Comparison of ENCODE assay signal across 15 cellular contexts in the genomic region with DNA sequence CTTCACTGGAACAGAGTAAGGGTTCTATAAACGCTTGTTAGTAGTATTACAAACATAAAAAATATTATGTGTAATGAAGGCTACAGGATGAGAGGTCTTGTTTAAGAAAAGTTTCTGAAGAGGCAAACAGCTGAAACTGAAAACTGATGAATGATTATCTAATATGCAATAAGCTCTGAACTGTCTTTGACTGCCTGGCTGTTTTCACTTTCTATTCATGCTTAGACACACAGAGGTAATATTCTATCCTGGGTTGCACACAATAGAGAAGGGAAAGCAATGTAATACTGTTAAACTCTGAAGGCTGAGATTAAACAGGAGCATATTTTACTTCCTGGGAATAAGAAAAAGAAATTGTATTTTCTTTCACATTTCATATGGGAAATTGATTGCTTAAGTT.
A peak's percentile ranks its signal among the peaks of the same experiment; 100 is the strongest.
DNase-seq lines count a peak whose midpoint lies in the region; ATAC-seq, FAIRE-seq and TF ChIP-seq lines count a peak whose summit lies in the region.
"Had no signal": no experiment of that assay in that cellular context is flagged by ENCODE, and none has a peak within 500 bp of the region (broad histone marks: within the 10 kb centered on the region; RNA-seq: fewer than 3 reads in every experiment).

No MANE protein-coding gene starts in this region.

- peak in 1 of 2 experiments; percentile 19; a peak in 1 of 4 replicates for TF ChIP-seq EP300 in GM12878 (IDR thresholded peaks at IDR 0.05; ENCODE audit: borderline replicate concordance in 1 of 2, control insufficient read depth in 1 of 2, low read depth in 2 of 2, low read length in 2 of 2)

- in situ Hi-C loops in GM12878 (cut with MboI) = no loop called here

- 0% methylated on average over 1 of the region's 1 CpG for WGBS in GM12878 (ENCODE audit: insufficient coverage, insufficient replicate concordance, low lambda C conversion rate, missing lambda C conversion rate)

- H3K4me3 ChIP-seq in GM12878 = no peak overlapping the region
- H3K4me3 ChIP-seq: uterus had no signal

- DNase-seq in GM12878 (ENCODE audit: low read depth, low spot score) (peak; percentile 43), SIG-M5 (lab: John Stamatoyannopoulos, UW) (no peak), ureter (ENCODE audit: low spot score) (no peak), UCSD-AML1 (lab: John Stamatoyannopoulos, UW; ENCODE audit: unreplicated experiment) (no peak)
- no peak for DNase-seq in activated CD4-positive, alpha-beta T cell treated with anti-CD3 and anti-CD28 coated beads, Interleukin-2, amount 50 U/mL, for 4 hours
- DNase-seq: activated CD4-positive, alpha-beta T cell treated with anti-CD3 and anti-CD28 coated beads, Interleukin-2, amount 10 ng/mL, durations not matched to agents 7 days and 5 days; activated gamma-delta T cell treated with Interleukin-2 at 50 U/mL for 16 hours; CD8-positive, alpha-beta T cell; islet precursor cell; naive thymus-derived CD8-positive, alpha-beta T cell; uterus had no signal

- SMC1A ChIA-PET in GM12878 (lab: Charles Lee; ENCODE audit: uncharacterized antibody, unreplicated experiment) = interaction anchor here (1.0 to 1.9 kb wide), 6 partner anchors 17 to 106 kb away, joined by 3 to 7 read pairs (median 4); no protein-coding TSS in a partner anchor

- no peak for TF ChIP-seq RAD21 in GM12878 (IDR thresholded peaks at IDR 0.05; ENCODE audit: insufficient read depth, low read depth, low read length)

- H3K4me1 ChIP-seq in GM12878 (ENCODE audit: control insufficient read depth, insufficient read depth, low read length) = peaks cover 23% of the 10 kb centered on the region
- H3K4me1 ChIP-seq: uterus had no signal

- no peak overlapping the region for H3K9ac ChIP-seq in GM12878 (ENCODE audit: control insufficient read depth, insufficient read depth, low read length)

- RAD21 ChIA-PET in GM12878 (lab: Charles Lee; ENCODE audit: unreplicated experiment) = interaction anchor here (1.5 kb wide), 1 partner anchor 336 kb away, joined by 3 read pairs; no protein-coding TSS in a partner anchor

- peak overlapping the region; percentile 56 for H3K4me2 ChIP-seq in GM12878 (ENCODE audit: control insufficient read depth, insufficient read depth)

- H4K20me1 ChIP-seq in GM12878 (ENCODE audit: control insufficient read depth, insufficient read depth) = no peaks in the 10 kb centered on the region

- POLR2A ChIA-PET in GM12878 (lab: Charles Lee) = no interaction called here

- no peaks in the 10 kb centered on the region for H3K36me3 ChIP-seq in GM12878 (ENCODE audit: control insufficient read depth in 2 of 2, insufficient read depth in 2 of 2, low read length in 1 of 2)
- H3K36me3 ChIP-seq: uterus had no signal

- BruUV-seq in GM12878 (replicated peaks; lab: Mats Ljungman, UMichigan) = no TSS peak

- 0 out of 2 replicates have a peak overlapping the region, but pooled peaks have one; percentile 20 for H3K27ac ChIP-seq in GM12878 (ENCODE audit: control insufficient read depth, insufficient read depth)
- H3K27ac ChIP-seq: HL-60, uterus had no signal

- H3K9me3 ChIP-seq in GM12878 (replicated peaks; ENCODE audit: control insufficient read depth, insufficient read depth, low read length) = no peaks in the 10 kb centered on the region; the same call in 2 of the 3 replicates
- H3K9me3 ChIP-seq: uterus had no signal

- no peak for TF ChIP-seq POLR2A in GM12878 (IDR thresholded peaks at IDR 0.05; ENCODE audit: low read depth, low read length)

- peak; percentile 84 for FAIRE-seq in GM12878 (lab: Jason Lieb, UNC)

- peak overlapping the region; percentile 52 for H2AFZ ChIP-seq in GM12878 (ENCODE audit: control insufficient read depth, low read depth, low read length)

- H3K79me2 ChIP-seq in GM12878 (ENCODE audit: control insufficient read depth, insufficient read depth, low read length) = no peaks in the 10 kb centered on the region

- CTCF ChIA-PET in GM12878 (lab: Yijun Ruan, JAX) = interaction anchor here (1.0 kb wide), 1 partner anchor 63 kb away, joined by 3 read pairs; no protein-coding TSS in a partner anchor

- no peak for TF ChIP-seq CTCF in GM12878 (IDR thresholded peaks at IDR 0.05 in 2 of 3, conservative IDR thresholded peaks at IDR 0.05 in 1 of 3; ENCODE audit: control insufficient read depth in 2 of 3, extremely low read depth in 1 of 3, insufficient read depth in 1 of 3, low read depth in 3 of 3, low read length in 3 of 3)

- H3K27me3 ChIP-seq in GM12878 (replicated peaks in 1 of 2; ENCODE audit: control insufficient read depth in 2 of 2, insufficient read depth in 2 of 2, low read length in 1 of 2) = no peaks in the 10 kb centered on the region
- H3K27me3 ChIP-seq: uterus had no signal

- intact Hi-C loops in GM12878 (cut with micrococcal nuclease; ENCODE audit: unreplicated experiment) = no loop called here

- ATAC-seq in GM18907 (IDR thresholded peaks at IDR 0.05; ENCODE audit: unreplicated experiment) (peak; percentile 96), GM21576 (IDR thresholded peaks at IDR 0.05; ENCODE audit: unreplicated experiment) (peak; percentile 89), HG03066 (IDR thresholded peaks at IDR 0.05; ENCODE audit: low read depth, unreplicated experiment) (peak; percentile 89), GM12878 (peak; percentile 94)
- ATAC-seq: CD8-positive, alpha-beta T cell; naive thymus-derived CD8-positive, alpha-beta T cell had no signal

TF ChIP-seq in GM12878, 131 proteins besides CTCF, POLR2A, EP300 and RAD21:
- TF ChIP-seq ATF7 (IDR thresholded peaks at IDR 0.05; ENCODE audit: low read depth) (peak; percentile 49; the same call in 1 of the 2 replicates), POU2F2 (IDR thresholded peaks at IDR 0.05; ENCODE audit: borderline replicate concordance, low read depth, low read length) (0 out of 3 replicates have a peak, but pooled peaks have one; percentile 12), RELB (IDR thresholded peaks at IDR 0.05; ENCODE audit: low read depth) (0 out of 2 replicates have a peak, but pooled peaks have one; percentile 15), NFIC (IDR thresholded peaks at IDR 0.05; ENCODE audit: low read depth, low read length) (peak; percentile 46; the same call in 1 of the 2 replicates), CHD4 (IDR thresholded peaks at IDR 0.05) (no peak), SKIL (IDR thresholded peaks at IDR 0.05; ENCODE audit: low read depth, poor library complexity, severe bottlenecking) (peak; percentile 20), KLF5 (IDR thresholded peaks at IDR 0.05; ENCODE audit: partially characterized antibody) (no peak), MLLT1 (IDR thresholded peaks at IDR 0.05) (0 out of 2 replicates have a peak, but pooled peaks have one; percentile 20), TAF1 (IDR thresholded peaks at IDR 0.05; ENCODE audit: borderline replicate concordance, low read depth, low read length) (peak; percentile 65; the same call in 1 of the 2 replicates)
TF ChIP-seq in GM12878: peak in this region for 7.
